ENCODE assay signal across 9 cellular contexts in genomic region chr1:91997607-91998195, GRCh38. TPM values are rescaled to one million over a fixed set of nuclear protein-coding genes. Genes with fewer than 3 reads are reported as not detected.
A peak's percentile ranks its signal among the peaks of the same experiment; 100 is the strongest.
DNase-seq lines count a peak whose midpoint lies in the region; ATAC-seq, FAIRE-seq and TF ChIP-seq lines count a peak whose summit lies in the region.
"Had no signal": no experiment of that assay in that cellular context is flagged by ENCODE, and none has a peak within 500 bp of the region (broad histone marks: within the 10 kb centered on the region; RNA-seq: fewer than 3 reads in every experiment).

No MANE protein-coding gene starts in this region.

- H3K9me3 ChIP-seq in body of pancreas (no peaks in the 10 kb centered on the region), HepG2 (ENCODE audit: low read length) (no peaks in the 10 kb centered on the region), thyroid gland (no peaks in the 10 kb centered on the region)

- H2AFZ ChIP-seq in HepG2 (ENCODE audit: low read length): no peak overlapping the region

- H4K20me1 ChIP-seq in HepG2 (ENCODE audit: insufficient read depth, low read length): no peaks in the 10 kb centered on the region

- BruUV-seq in HepG2 (replicated peaks; lab: Mats Ljungman, UMichigan): no TSS peak

- in situ Hi-C loops in KBM-7 (cut with MboI; ENCODE audit: low pct_unique_long_range_greater_than_20kb, low sequenced_read_pairs) (loop anchor here (25.0 kb wide), 1 partner anchor 615 kb away; no protein-coding TSS in a partner anchor), HepG2 (cut with HindIII; ENCODE audit: extremely low pct_ligation_motif_present, low pct_unique_long_range_greater_than_20kb) (loop anchor here (5.0 kb wide), 1 partner anchor 295 kb away; no protein-coding TSS in a partner anchor)

- H3K4me3 ChIP-seq in body of pancreas (no peak overlapping the region), HepG2 (replicated peaks in 1 of 3; ENCODE audit: insufficient read depth in 1 of 3, low read depth in 2 of 3, low read length in 3 of 3) (no peak overlapping the region), thyroid gland (replicated peaks in 1 of 3) (no peak overlapping the region)

- WGBS in body of pancreas, 2 donors: 81 to 92% methylated on average over 1 of the region's 1 CpG
- 29% methylated on average over 1 of the region's 1 CpG for WGBS in HepG2 (ENCODE audit: low lambda C conversion rate)
- WGBS in thyroid gland, 2 donors: 91 to 98% methylated on average over 1 of the region's 1 CpG

- H3K9ac ChIP-seq in HepG2 (ENCODE audit: insufficient read depth, low read depth, low read length): no peak overlapping the region

- no peak for FAIRE-seq in HepG2 (lab: Jason Lieb, UNC)

- H3K4me1 ChIP-seq in body of pancreas: no peaks in the 10 kb centered on the region
- H3K4me1 ChIP-seq in HepG2 (ENCODE audit: insufficient read depth, low read length): no peaks in the 10 kb centered on the region
- no peaks in the 10 kb centered on the region for H3K4me1 ChIP-seq in thyroid gland

- H3K27me3 ChIP-seq in body of pancreas: no peaks in the 10 kb centered on the region
- no peaks in the 10 kb centered on the region for H3K27me3 ChIP-seq in HepG2 (ENCODE audit: control insufficient read depth in 1 of 2, insufficient read depth in 2 of 2, low read length in 2 of 2)
- H3K27me3 ChIP-seq in thyroid gland: no peaks in the 10 kb centered on the region

- TF ChIP-seq CTCF in body of pancreas (IDR thresholded peaks at IDR 0.05): peak in 6 of 7 experiments; percentile 21 to 55 (median 45)
- peak; percentile 62 for TF ChIP-seq CTCF in HepG2 (CRISPR knock-in tag; IDR thresholded peaks at IDR 0.05)
- peak in 4 of 6 experiments; percentile 34 to 57 (median 56) for TF ChIP-seq CTCF in thyroid gland (IDR thresholded peaks at IDR 0.05)

- intact Hi-C loops in body of pancreas (cut with DNase I): no loop called here
- intact Hi-C loops in HepG2 (cut with micrococcal nuclease; ENCODE audit: unreplicated experiment): loop anchor here (1.0 to 5.0 kb wide), 3 partner anchors 65 to 626 kb away; no protein-coding TSS in a partner anchor
- intact Hi-C loops in thyroid gland (cut with DNase I): no loop called here

- DNase-seq in EL: peak; percentile 52
- DNase-seq in KBM-7: peak; percentile 54
- peak; percentile 37 for DNase-seq in RPMI8226
- peak; percentile 21 to 38 (median 26) for DNase-seq in body of pancreas
- peak; percentile 35 for DNase-seq in HepG2 (ENCODE audit: low spot score)
- DNase-seq in thyroid gland: peak; percentile 34 to 49

- no peak for TF ChIP-seq POLR2A in body of pancreas (IDR thresholded peaks at IDR 0.05)
- no peak for TF ChIP-seq POLR2A in HepG2 (IDR thresholded peaks at IDR 0.05; ENCODE audit: insufficient read depth in 1 of 2, low read depth in 2 of 2, low read length in 2 of 2)
- no peak for TF ChIP-seq POLR2A in thyroid gland (IDR thresholded peaks at IDR 0.05)

- H3K36me3 ChIP-seq in body of pancreas (replicated peaks in 1 of 2; ENCODE audit: insufficient read depth in 1 of 2, low read depth in 2 of 2) (no peaks in the 10 kb centered on the region), HepG2 (replicated peaks in 1 of 2; ENCODE audit: control insufficient read depth in 1 of 2, insufficient read depth in 2 of 2, low read length in 2 of 2) (no peaks in the 10 kb centered on the region), thyroid gland (no peaks in the 10 kb centered on the region)

- TF ChIP-seq EP300 in HepG2 (IDR thresholded peaks at IDR 0.05; ENCODE audit: low read depth in 2 of 2, low read length in 2 of 2) (no peak), HepG2 (CRISPR knock-in tag; IDR thresholded peaks at IDR 0.05; ENCODE audit: borderline replicate concordance) (no peak)

- TF ChIP-seq RAD21 in HepG2 (CRISPR knock-in tag; IDR thresholded peaks at IDR 0.05): peak; percentile 26; the same call in 1 of the 2 replicates

- H3K79me2 ChIP-seq in HepG2 (ENCODE audit: insufficient read depth, low read length): no peaks in the 10 kb centered on the region

- H3K27ac ChIP-seq in body of pancreas (no peak overlapping the region), HepG2 (ENCODE audit: extremely low read length, insufficient read depth, low read length) (no peak overlapping the region), thyroid gland (no peak overlapping the region)

- CTCF ChIA-PET in HepG2 (lab: Yijun Ruan, JAX; ENCODE audit: low intra/inter-chr PET ratio, low total read pairs): interaction anchor here (1.5 kb wide), 1 partner anchor 294 kb away, joined by 10 read pairs; no protein-coding TSS in a partner anchor

- no peak overlapping the region for H3K4me2 ChIP-seq in HepG2 (ENCODE audit: low read depth, low read length)

- ATAC-seq in body of pancreas (no peak), HepG2 (no peak), HG03280 (IDR thresholded peaks at IDR 0.05; ENCODE audit: unreplicated experiment) (no peak), GM18870 (IDR thresholded peaks at IDR 0.05; ENCODE audit: unreplicated experiment) (no peak)

- POLR2A ChIA-PET in HepG2 (lab: Yijun Ruan, JAX): no interaction called here

TF ChIP-seq in HepG2, 621 proteins besides CTCF, POLR2A, EP300 and RAD21 (continues in another document):
- TF ChIP-seq ATF5 (CRISPR knock-in tag; IDR thresholded peaks at IDR 0.05; ENCODE audit: low read depth): no peak
- no peak for TF ChIP-seq POLR2AphosphoS2 (IDR thresholded peaks at IDR 0.05; ENCODE audit: low read depth, low read length)
- TF ChIP-seq GABPA (IDR thresholded peaks at IDR 0.05; ENCODE audit: low read depth, low read length): no peak
- TF ChIP-seq GABPA (CRISPR knock-in tag; IDR thresholded peaks at IDR 0.05; ENCODE audit: low read depth): no peak
- TF ChIP-seq SMC3 (IDR thresholded peaks at IDR 0.05; ENCODE audit: low read length): peak; percentile 39; the same call in 1 of the 2 replicates
- TF ChIP-seq TP53 (CRISPR knock-in tag; conservative IDR thresholded peaks at IDR 0.05): no peak

RNA-seq across cellular contexts. Expression of gene EPHX4, which starts 32.1 kb away (rescaled TPM):
- not detected for total RNA-seq in body of pancreas
- not detected in 2 replicates for total RNA-seq in HepG2 (2016; rRNA removed; fragmentation: Illumina TruSeq; extraction: Trizol)
- not detected in 2 replicates for total RNA-seq in HepG2 (2016; cell fraction: cytosol; rRNA removed; fragmentation: Illumina TruSeq; extraction: Trizol; ENCODE audit: low read depth)
- total RNA-seq in HepG2 (2016; cell fraction: insoluble cytoplasmic fraction; rRNA removed; fragmentation: Illumina TruSeq; extraction: Trizol): not detected in 2 replicates
- total RNA-seq in HepG2 (2016; cell fraction: membrane; rRNA removed; fragmentation: Illumina TruSeq; extraction: Trizol): 0.17 TPM in 1 of 2 replicates, not detected in the other
- not detected in 2 replicates for total RNA-seq in HepG2 (2016; cell fraction: nucleus; rRNA removed; fragmentation: Illumina TruSeq; extraction: Trizol)
- not detected in 2 replicates for polyA plus RNA-seq in HepG2 (2011; rRNA removed)
- polyA plus RNA-seq in HepG2 (2011; cell fraction: cytosol; rRNA removed): 0.05 TPM in 1 of 2 replicates, not detected in the other
- polyA plus RNA-seq in HepG2 (2011; cell fraction: nucleus; rRNA removed): not detected in 2 replicates
- not detected in 2 replicates for polyA plus RNA-seq in HepG2 (2012)
- polyA plus RNA-seq in HepG2 (2016; cell fraction: cytosol; fragmentation: Illumina TruSeq; extraction: Trizol; ENCODE audit: low read depth): not detected in 2 replicates
- polyA plus RNA-seq in HepG2 (2016; cell fraction: insoluble cytoplasmic fraction; fragmentation: Illumina TruSeq; extraction: Trizol; ENCODE audit: low read depth): not detected in 2 replicates
- polyA plus RNA-seq in HepG2 (2016; cell fraction: membrane; fragmentation: Illumina TruSeq; extraction: Trizol; ENCODE audit: low read depth): not detected in 2 replicates
- polyA plus RNA-seq in HepG2 (2016; cell fraction: nucleus; fragmentation: Illumina TruSeq; extraction: Trizol; ENCODE audit: insufficient read depth, low read depth): not detected in 2 replicates
- polyA minus RNA-seq in HepG2 (2011; rRNA and poly(A)+ RNA removed; ENCODE audit: low replicate concordance): not detected in 2 replicates
- not detected in 2 replicates for polyA minus RNA-seq in HepG2 (2011; cell fraction: cytosol; rRNA and poly(A)+ RNA removed)
- polyA minus RNA-seq in HepG2 (2011; cell fraction: nucleus; rRNA and poly(A)+ RNA removed): not detected in 2 replicates
- 1 to 10 TPM in 3 of 4 donors, under 1 TPM in 1; 0.54 to 9.3 (median 2.6) TPM for total RNA-seq in thyroid gland

RNA-seq across cellular contexts. Expression of gene BRDT, which starts 48.5 kb away (rescaled TPM):
- total RNA-seq in body of pancreas (not detected), HepG2 (2016; rRNA removed; fragmentation: Illumina TruSeq; extraction: Trizol) (not detected in 2 replicates), thyroid gland (under 1 TPM in 1 of 4 donors, not detected in 3; 0.81 TPM)
- total RNA-seq in HepG2 (2016; cell fraction: cytosol; rRNA removed; fragmentation: Illumina TruSeq; extraction: Trizol; ENCODE audit: low read depth): not detected in 2 replicates
- total RNA-seq in HepG2 (2016; cell fraction: insoluble cytoplasmic fraction; rRNA removed; fragmentation: Illumina TruSeq; extraction: Trizol): not detected in 2 replicates
- not detected in 2 replicates for total RNA-seq in HepG2 (2016; cell fraction: membrane; rRNA removed; fragmentation: Illumina TruSeq; extraction: Trizol)
- total RNA-seq in HepG2 (2016; cell fraction: nucleus; rRNA removed; fragmentation: Illumina TruSeq; extraction: Trizol): not detected in 2 replicates
- not detected in 2 replicates for polyA plus RNA-seq in HepG2 (2011; rRNA removed)
- not detected in 2 replicates for polyA plus RNA-seq in HepG2 (2011; cell fraction: cytosol; rRNA removed)
- not detected in 2 replicates for polyA plus RNA-seq in HepG2 (2011; cell fraction: nucleus; rRNA removed)
- not detected in 2 replicates for polyA plus RNA-seq in HepG2 (2012)
- polyA plus RNA-seq in HepG2 (2016; cell fraction: cytosol; fragmentation: Illumina TruSeq; extraction: Trizol; ENCODE audit: low read depth): not detected in 2 replicates
- polyA plus RNA-seq in HepG2 (2016; cell fraction: insoluble cytoplasmic fraction; fragmentation: Illumina TruSeq; extraction: Trizol; ENCODE audit: low read depth): not detected in 2 replicates
- polyA plus RNA-seq in HepG2 (2016; cell fraction: membrane; fragmentation: Illumina TruSeq; extraction: Trizol; ENCODE audit: low read depth): not detected in 2 replicates
- polyA plus RNA-seq in HepG2 (2016; cell fraction: nucleus; fragmentation: Illumina TruSeq; extraction: Trizol; ENCODE audit: insufficient read depth, low read depth): not detected in 2 replicates
- not detected in 2 replicates for polyA minus RNA-seq in HepG2 (2011; rRNA and poly(A)+ RNA removed; ENCODE audit: low replicate concordance)
- not detected in 2 replicates for polyA minus RNA-seq in HepG2 (2011; cell fraction: cytosol; rRNA and poly(A)+ RNA removed)
- polyA minus RNA-seq in HepG2 (2011; cell fraction: nucleus; rRNA and poly(A)+ RNA removed): not detected in 2 replicates
- total RNA-seq: urinary bladder had no signal
- polyA plus RNA-seq: urinary bladder had no signal
